ENCODE assay signal across 9 cellular contexts in the genomic region with DNA sequence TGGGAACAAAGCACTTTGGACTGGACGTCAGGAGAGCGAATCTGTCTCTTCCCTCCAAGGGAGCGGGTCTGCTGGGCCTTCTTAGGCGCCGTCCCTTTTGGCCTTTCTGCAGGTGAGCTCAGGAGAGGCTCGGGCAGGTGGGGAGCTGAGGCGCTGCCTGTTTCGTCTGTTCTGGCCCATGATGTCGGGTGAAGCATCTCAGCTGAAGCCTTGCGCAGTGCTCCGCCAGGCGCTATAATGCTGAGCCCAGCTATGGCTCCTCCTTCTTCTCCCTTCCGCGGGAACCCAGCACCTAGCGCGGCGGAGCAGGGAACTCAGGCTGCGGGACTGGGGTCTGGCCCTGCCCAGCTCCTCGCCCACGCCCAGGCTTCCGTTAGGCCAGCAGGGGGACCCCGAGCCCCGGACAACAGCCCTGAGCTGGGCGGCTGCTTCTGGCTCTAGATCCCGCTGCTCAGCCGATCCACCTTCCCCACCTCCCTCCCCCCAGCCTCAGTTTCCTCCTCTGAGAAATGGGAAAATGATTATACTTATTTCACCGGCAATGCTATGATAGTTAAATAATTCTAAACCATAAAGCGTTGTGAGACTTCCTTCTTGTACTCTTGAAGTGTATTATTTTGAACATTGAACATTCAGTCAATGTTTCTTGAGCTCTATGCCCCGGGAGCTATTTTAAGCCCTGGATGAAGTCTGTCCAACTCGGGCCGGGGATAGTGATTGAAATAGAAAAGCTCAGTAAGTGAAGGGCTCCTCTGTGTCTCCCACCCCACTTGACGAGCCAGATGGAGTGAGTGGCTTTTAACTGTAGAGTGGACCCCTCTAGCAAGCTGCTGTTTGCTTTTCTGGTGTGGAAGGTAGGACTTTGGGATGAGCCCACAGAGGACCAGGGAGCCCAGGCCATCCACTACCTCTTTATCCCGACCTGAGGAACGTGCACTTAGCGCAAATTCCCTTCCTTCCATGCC. TPM values are rescaled to one million over a fixed set of nuclear protein-coding genes. Genes with fewer than 3 reads are reported as not detected.
DNase-seq lines count a peak whose midpoint lies in the region; ATAC-seq, FAIRE-seq and TF ChIP-seq lines count a peak whose summit lies in the region.
"Had no signal": no experiment of that assay in that cellular context is flagged by ENCODE, and none has a peak within 500 bp of the region (broad histone marks: within the 10 kb centered on the region; RNA-seq: fewer than 3 reads in every experiment).

No MANE protein-coding gene starts in this region.

- peak; percentile 84 for TF ChIP-seq RAD21 in HepG2 (CRISPR knock-in tag; IDR thresholded peaks at IDR 0.05)

- intact Hi-C loops in HepG2 (cut with micrococcal nuclease; ENCODE audit: unreplicated experiment) = loop anchor here (1.0 to 2.0 kb wide), 2 partner anchors 98 to 151 kb away; no protein-coding TSS in a partner anchor

- H3K4me2 ChIP-seq in HepG2 (ENCODE audit: low read depth, low read length) = no peak overlapping the region

- H3K4me1 ChIP-seq in RWPE2 (ENCODE audit: insufficient read depth, poor library complexity, severe bottlenecking) (no peaks in the 10 kb centered on the region), HepG2 (ENCODE audit: insufficient read depth, low read length) (no peaks in the 10 kb centered on the region)

- no peaks in the 10 kb centered on the region for H3K79me2 ChIP-seq in HepG2 (ENCODE audit: insufficient read depth, low read length)

- H4K20me1 ChIP-seq in HepG2 (ENCODE audit: insufficient read depth, low read length) = no peaks in the 10 kb centered on the region

- in situ Hi-C loops in HepG2 (cut with HindIII; ENCODE audit: extremely low pct_ligation_motif_present, low pct_unique_long_range_greater_than_20kb) = loop anchor here (5.0 kb wide), 2 partner anchors 54 to 99 kb away; no protein-coding TSS in a partner anchor

- no peak for TF ChIP-seq EP300 in HepG2 (IDR thresholded peaks at IDR 0.05; ENCODE audit: low read depth in 2 of 2, low read length in 2 of 2)
- no peak for TF ChIP-seq EP300 in HepG2 (CRISPR knock-in tag; IDR thresholded peaks at IDR 0.05; ENCODE audit: borderline replicate concordance)

- 18% methylated on average over 18 of the region's 35 CpGs for WGBS in HepG2 (ENCODE audit: low lambda C conversion rate)

- H3K27ac ChIP-seq in RWPE2 (ENCODE audit: poor library complexity, severe bottlenecking) (no peak overlapping the region), coronary artery (no peak overlapping the region), HepG2 (ENCODE audit: extremely low read length, insufficient read depth, low read length) (no peak overlapping the region)

- POLR2A ChIA-PET in HepG2 (lab: Yijun Ruan, JAX) = no interaction called here

- H3K9ac ChIP-seq in HepG2 (ENCODE audit: insufficient read depth, low read depth, low read length) = no peak overlapping the region

- FAIRE-seq in HepG2 (lab: Jason Lieb, UNC) = peak; percentile 18

- H3K27ac Mint-ChIP-seq in stimulated activated naive B cell treated with anti-CD40 and anti-IgM and Interleukin-4, amounts not matched to agents 10 μg/mL and 1 μg/mL and 100 μg/mL, for 72 hours = no peak overlapping the region

- H3K36me3 Mint-ChIP-seq in stimulated activated naive B cell treated with anti-CD40 and anti-IgM and Interleukin-4, amounts not matched to agents 10 μg/mL and 1 μg/mL and 100 μg/mL, for 72 hours = no peaks in the 10 kb centered on the region

- H3K9me3 Mint-ChIP-seq in stimulated activated naive B cell treated with anti-CD40 and anti-IgM and Interleukin-4, amounts not matched to agents 10 μg/mL and 1 μg/mL and 100 μg/mL, for 72 hours = no peaks in the 10 kb centered on the region

- TF ChIP-seq CTCF in RWPE2 (IDR thresholded peaks at IDR 0.05; ENCODE audit: poor library complexity, severe bottlenecking) (peak; percentile 83), coronary artery (IDR thresholded peaks at IDR 0.05) (peak; percentile 77), HepG2 (CRISPR knock-in tag; IDR thresholded peaks at IDR 0.05) (peak; percentile 91)

- H3K27me3 Mint-ChIP-seq in stimulated activated naive B cell treated with anti-CD40 and anti-IgM and Interleukin-4, amounts not matched to agents 10 μg/mL and 1 μg/mL and 100 μg/mL, for 72 hours = peaks cover 43 to 67% of the 10 kb centered on the region in 2 donors

- H3K36me3 ChIP-seq in RWPE2 (ENCODE audit: low read depth) = no peaks in the 10 kb centered on the region
- no peaks in the 10 kb centered on the region for H3K36me3 ChIP-seq in HepG2 (replicated peaks in 1 of 2; ENCODE audit: control insufficient read depth in 1 of 2, insufficient read depth in 2 of 2, low read length in 2 of 2)

- H3K4me3 ChIP-seq in RWPE2 (ENCODE audit: severe bottlenecking) (no peak overlapping the region), coronary artery (no peak overlapping the region), HepG2 (replicated peaks in 1 of 3; ENCODE audit: insufficient read depth in 1 of 3, low read depth in 2 of 3, low read length in 3 of 3) (no peak overlapping the region; a peak in 1 of 6 replicates)

- CTCF ChIA-PET in HepG2 (lab: Yijun Ruan, JAX; ENCODE audit: low intra/inter-chr PET ratio, low total read pairs) = interaction anchor here (0.9 to 2.2 kb wide), 3 partner anchors 98 to 151 kb away, joined by 3 to 17 read pairs (median 9); no protein-coding TSS in a partner anchor

- ATAC-seq in RWPE2 (ENCODE audit: low read depth) (peak; percentile 95), HepG2 (peak; percentile 99), HG02885 (IDR thresholded peaks at IDR 0.05; ENCODE audit: poor library complexity, unreplicated experiment) (no peak)
- peak; percentile 78 to 81 for ATAC-seq in stimulated activated naive B cell treated with anti-CD40 and anti-IgM and Interleukin-4, amounts not matched to agents 10 μg/mL and 1 μg/mL and 100 μg/mL, for 72 hours (replicated peaks)

- no peak overlapping the region for H3K4me3 Mint-ChIP-seq in stimulated activated naive B cell treated with anti-CD40 and anti-IgM and Interleukin-4, amounts not matched to agents 10 μg/mL and 1 μg/mL and 100 μg/mL, for 72 hours

- BruUV-seq in HepG2 (replicated peaks; lab: Mats Ljungman, UMichigan) = no TSS peak

- no peak for TF ChIP-seq POLR2A in HepG2 (IDR thresholded peaks at IDR 0.05; ENCODE audit: insufficient read depth in 1 of 2, low read depth in 2 of 2, low read length in 2 of 2)

- H3K9me3 ChIP-seq in RWPE2 (ENCODE audit: severe bottlenecking) (no peaks in the 10 kb centered on the region), HepG2 (ENCODE audit: low read length) (no peaks in the 10 kb centered on the region)

- H3K4me1 Mint-ChIP-seq in stimulated activated naive B cell treated with anti-CD40 and anti-IgM and Interleukin-4, amounts not matched to agents 10 μg/mL and 1 μg/mL and 100 μg/mL, for 72 hours = peaks cover 1 to 12% of the 10 kb centered on the region in 2 donors

- peaks cover 10% of the 10 kb centered on the region for H3K27me3 ChIP-seq in RWPE2 (ENCODE audit: insufficient read depth, poor library complexity, severe bottlenecking)
- H3K27me3 ChIP-seq in HepG2 (ENCODE audit: control insufficient read depth in 1 of 2, insufficient read depth in 2 of 2, low read length in 2 of 2) = peaks cover 1 to 21% of the 10 kb centered on the region in 2 experiments; a peak in 3 of 5 replicates

- peak; percentile 82 for DNase-seq in Daoy (ENCODE audit: low read depth)
- DNase-seq in HuH-7.5 (ENCODE audit: low spot score) = peak; percentile 88
- no peak for DNase-seq in RWPE2 (ENCODE audit: low spot score)
- DNase-seq in coronary artery (ENCODE audit: low spot score) = no peak
- peak; percentile 30 for DNase-seq in HepG2 (ENCODE audit: low spot score)
- no peak for DNase-seq in stimulated activated naive B cell treated with anti-CD40 and anti-IgM and Interleukin-4, amounts not matched to agents 10 μg/mL and 1 μg/mL and 100 μg/mL, for 72 hours
- DNase-seq in activated CD4-positive, CD25-positive, alpha-beta regulatory T cell (lab: John Stamatoyannopoulos, UW) = no peak

- no peak overlapping the region for H2AFZ ChIP-seq in HepG2 (ENCODE audit: low read length)

RNA-seq across cellular contexts. Expression of gene ADORA1, which starts 9.6 kb away (rescaled TPM):
- 0.89 and 2.7 TPM in 2 replicates for total RNA-seq in Daoy (2014; rRNA removed; shearing (Covaris generic))
- 0.08 and 0.11 TPM in 2 replicates for total RNA-seq in HepG2 (2016; rRNA removed; fragmentation: Illumina TruSeq; extraction: Trizol)
- not detected in 2 replicates for total RNA-seq in HepG2 (2016; cell fraction: cytosol; rRNA removed; fragmentation: Illumina TruSeq; extraction: Trizol; ENCODE audit: low read depth)
- total RNA-seq in HepG2 (2016; cell fraction: insoluble cytoplasmic fraction; rRNA removed; fragmentation: Illumina TruSeq; extraction: Trizol) = 0.15 TPM in 1 of 2 replicates, not detected in the other
- total RNA-seq in HepG2 (2016; cell fraction: membrane; rRNA removed; fragmentation: Illumina TruSeq; extraction: Trizol) = 0.10 TPM in 1 of 2 replicates, not detected in the other
- 0.22 TPM in 1 of 2 replicates, not detected in the other for total RNA-seq in HepG2 (2016; cell fraction: nucleus; rRNA removed; fragmentation: Illumina TruSeq; extraction: Trizol)
- polyA plus RNA-seq in HepG2 (2011; rRNA removed) = not detected in 2 replicates
- not detected in 2 replicates for polyA plus RNA-seq in HepG2 (2011; cell fraction: cytosol; rRNA removed)
- polyA plus RNA-seq in HepG2 (2011; cell fraction: nucleus; rRNA removed) = not detected in 2 replicates
- not detected in 2 replicates for polyA plus RNA-seq in HepG2 (2012)
- polyA plus RNA-seq in HepG2 (2016; cell fraction: cytosol; fragmentation: Illumina TruSeq; extraction: Trizol; ENCODE audit: low read depth) = not detected in 2 replicates
- 0.11 TPM in 1 of 2 replicates, not detected in the other for polyA plus RNA-seq in HepG2 (2016; cell fraction: insoluble cytoplasmic fraction; fragmentation: Illumina TruSeq; extraction: Trizol; ENCODE audit: low read depth)
- not detected in 2 replicates for polyA plus RNA-seq in HepG2 (2016; cell fraction: membrane; fragmentation: Illumina TruSeq; extraction: Trizol; ENCODE audit: low read depth)
- 0.17 TPM in 1 of 2 replicates, not detected in the other for polyA plus RNA-seq in HepG2 (2016; cell fraction: nucleus; fragmentation: Illumina TruSeq; extraction: Trizol; ENCODE audit: insufficient read depth, low read depth)
- polyA minus RNA-seq in HepG2 (2011; rRNA and poly(A)+ RNA removed; ENCODE audit: low replicate concordance) = 0.72 TPM in 1 of 2 replicates, not detected in the other
- polyA minus RNA-seq in HepG2 (2011; cell fraction: cytosol; rRNA and poly(A)+ RNA removed) = not detected in 2 replicates
- not detected in 2 replicates for polyA minus RNA-seq in HepG2 (2011; cell fraction: nucleus; rRNA and poly(A)+ RNA removed)

RNA-seq across cellular contexts. Expression of gene MYOG, which starts 32.1 kb away (rescaled TPM):
- total RNA-seq in Daoy (2014; rRNA removed; shearing (Covaris generic)) = not detected in 2 replicates
- not detected in 2 replicates for total RNA-seq in HepG2 (2016; rRNA removed; fragmentation: Illumina TruSeq; extraction: Trizol)
- not detected in 2 replicates for total RNA-seq in HepG2 (2016; cell fraction: cytosol; rRNA removed; fragmentation: Illumina TruSeq; extraction: Trizol; ENCODE audit: low read depth)
- not detected in 2 replicates for total RNA-seq in HepG2 (2016; cell fraction: insoluble cytoplasmic fraction; rRNA removed; fragmentation: Illumina TruSeq; extraction: Trizol)
- not detected in 2 replicates for total RNA-seq in HepG2 (2016; cell fraction: membrane; rRNA removed; fragmentation: Illumina TruSeq; extraction: Trizol)
- not detected in 2 replicates for total RNA-seq in HepG2 (2016; cell fraction: nucleus; rRNA removed; fragmentation: Illumina TruSeq; extraction: Trizol)
- not detected in 2 replicates for polyA plus RNA-seq in HepG2 (2011; rRNA removed)
- not detected in 2 replicates for polyA plus RNA-seq in HepG2 (2011; cell fraction: cytosol; rRNA removed)
- polyA plus RNA-seq in HepG2 (2011; cell fraction: nucleus; rRNA removed) = not detected in 2 replicates
- not detected in 2 replicates for polyA plus RNA-seq in HepG2 (2012)
- polyA plus RNA-seq in HepG2 (2016; cell fraction: cytosol; fragmentation: Illumina TruSeq; extraction: Trizol; ENCODE audit: low read depth) = not detected in 2 replicates
- polyA plus RNA-seq in HepG2 (2016; cell fraction: insoluble cytoplasmic fraction; fragmentation: Illumina TruSeq; extraction: Trizol; ENCODE audit: low read depth) = not detected in 2 replicates
- polyA plus RNA-seq in HepG2 (2016; cell fraction: membrane; fragmentation: Illumina TruSeq; extraction: Trizol; ENCODE audit: low read depth) = not detected in 2 replicates
- not detected in 2 replicates for polyA plus RNA-seq in HepG2 (2016; cell fraction: nucleus; fragmentation: Illumina TruSeq; extraction: Trizol; ENCODE audit: insufficient read depth, low read depth)
- not detected in 2 replicates for polyA minus RNA-seq in HepG2 (2011; rRNA and poly(A)+ RNA removed; ENCODE audit: low replicate concordance)
- polyA minus RNA-seq in HepG2 (2011; cell fraction: cytosol; rRNA and poly(A)+ RNA removed) = not detected in 2 replicates
- not detected in 2 replicates for polyA minus RNA-seq in HepG2 (2011; cell fraction: nucleus; rRNA and poly(A)+ RNA removed)
- total RNA-seq: subcutaneous adipose tissue had no signal

RNA-seq across cellular contexts. Expression of gene MYBPH, which starts 57.7 kb away (rescaled TPM):
- not detected in 2 replicates for total RNA-seq in Daoy (2014; rRNA removed; shearing (Covaris generic))
- total RNA-seq in HepG2 (2016; rRNA removed; fragmentation: Illumina TruSeq; extraction: Trizol) = not detected in 2 replicates
- not detected in 2 replicates for total RNA-seq in HepG2 (2016; cell fraction: cytosol; rRNA removed; fragmentation: Illumina TruSeq; extraction: Trizol; ENCODE audit: low read depth)
- total RNA-seq in HepG2 (2016; cell fraction: insoluble cytoplasmic fraction; rRNA removed; fragmentation: Illumina TruSeq; extraction: Trizol) = not detected in 2 replicates
- total RNA-seq in HepG2 (2016; cell fraction: membrane; rRNA removed; fragmentation: Illumina TruSeq; extraction: Trizol) = not detected in 2 replicates
- not detected in 2 replicates for total RNA-seq in HepG2 (2016; cell fraction: nucleus; rRNA removed; fragmentation: Illumina TruSeq; extraction: Trizol)
- 0.04 TPM in 1 of 2 replicates, not detected in the other for polyA plus RNA-seq in HepG2 (2011; rRNA removed)
- polyA plus RNA-seq in HepG2 (2011; cell fraction: cytosol; rRNA removed) = not detected in 2 replicates
- polyA plus RNA-seq in HepG2 (2011; cell fraction: nucleus; rRNA removed) = not detected in 2 replicates
- polyA plus RNA-seq in HepG2 (2012) = not detected in 2 replicates
- not detected in 2 replicates for polyA plus RNA-seq in HepG2 (2016; cell fraction: cytosol; fragmentation: Illumina TruSeq; extraction: Trizol; ENCODE audit: low read depth)
- polyA plus RNA-seq in HepG2 (2016; cell fraction: insoluble cytoplasmic fraction; fragmentation: Illumina TruSeq; extraction: Trizol; ENCODE audit: low read depth) = not detected in 2 replicates
- not detected in 2 replicates for polyA plus RNA-seq in HepG2 (2016; cell fraction: membrane; fragmentation: Illumina TruSeq; extraction: Trizol; ENCODE audit: low read depth)
- polyA plus RNA-seq in HepG2 (2016; cell fraction: nucleus; fragmentation: Illumina TruSeq; extraction: Trizol; ENCODE audit: insufficient read depth, low read depth) = not detected in 2 replicates
- not detected in 2 replicates for polyA minus RNA-seq in HepG2 (2011; rRNA and poly(A)+ RNA removed; ENCODE audit: low replicate concordance)
- not detected in 2 replicates for polyA minus RNA-seq in HepG2 (2011; cell fraction: cytosol; rRNA and poly(A)+ RNA removed)
- polyA minus RNA-seq in HepG2 (2011; cell fraction: nucleus; rRNA and poly(A)+ RNA removed) = not detected in 2 replicates
- total RNA-seq: subcutaneous adipose tissue had no signal

Comparison
In these comparisons a context has a peak if more than half of its experiments do, and no peak if none do; other contexts are left out.
1. DNase-seq: peak in Daoy (single experiment), HuH-7.5 (single experiment) and HepG2 (single experiment); none in RWPE2 (single experiment), coronary artery (single experiment), stimulated activated naive B cell treated with anti-CD40 and anti-IgM and Interleukin-4, amounts not matched to agents 10 μg/mL and 1 μg/mL and 100 μg/mL, for 72 hours (single experiment) and activated CD4-positive, CD25-positive, alpha-beta regulatory T cell (0 of 4).
2. Peak in every context shown above with its lines, with median percentiles within 50 percentile points of each other: CTCF ChIP-seq.